Comparison of ENCODE assay signal across 10 cellular contexts in genomic region chr2:168687314-168687713, GRCh38.
DNase-seq lines count a peak whose midpoint lies in the region; ATAC-seq and TF ChIP-seq lines count a peak whose summit lies in the region.
"Had no signal": no experiment of that assay in that cellular context is flagged by ENCODE, and none has a peak within 500 bp of the region (broad histone marks: within the 10 kb centered on the region; RNA-seq: fewer than 3 reads in every experiment).

No MANE protein-coding gene starts in this region.

- peak; percentile 12 for TF ChIP-seq CTCF in cardiac muscle cell (IDR thresholded peaks at IDR 0.05; ENCODE audit: low read depth, low read length)
- TF ChIP-seq CTCF in RWPE1 (conservative IDR thresholded peaks at IDR 0.05; ENCODE audit: low read depth): peak; percentile 18; the same call in 1 of the 2 replicates
- TF ChIP-seq CTCF in thoracic aorta (IDR thresholded peaks at IDR 0.05): peak; percentile 31

- no peaks in the 10 kb centered on the region for H3K36me3 ChIP-seq in cardiac muscle cell
- H3K36me3 ChIP-seq in thoracic aorta: no peaks in the 10 kb centered on the region

- intact Hi-C loops in cardiac septum (cut with DNase I): loop anchor here (5.0 kb wide), 2 partner anchors 45 to 230 kb away; partner anchors contain the start of gene CERS6

- POLR2A ChIA-PET in RWPE1 (lab: Yijun Ruan, JAX; ENCODE audit: low non-redundant PET): no interaction called here

- no peak overlapping the region for H3K4me3 ChIP-seq in cardiac muscle cell
- H3K4me3 ChIP-seq in thoracic aorta: no peak overlapping the region

- H3K9me3 ChIP-seq in cardiac muscle cell (ENCODE audit: low read depth): no peaks in the 10 kb centered on the region
- H3K9me3 ChIP-seq in thoracic aorta: no peaks in the 10 kb centered on the region

- DNase-seq in cardiac muscle cell (ENCODE audit: low read depth in 1 of 2, low spot score in 1 of 2) (peak in 1 of 2 donors; percentile 39), cardiac septum (ENCODE audit: low spot score) (no peak), RWPE1 (ENCODE audit: low spot score) (no peak), globus pallidus (ENCODE audit: low spot score) (peak; percentile 8), thoracic aorta (ENCODE audit: low spot score) (no peak), GM19240 (ENCODE audit: insufficient read length, low spot score) (no peak), DMS114 treated with DMSO at 0.1 percent for 48 hours (lab: John Stamatoyannopoulos, UW; ENCODE audit: unreplicated experiment) (no peak)
- DNase-seq: central memory CD4-positive, alpha-beta T cell; stimulated activated naive CD8-positive, alpha-beta T cell treated with anti-CD3 and anti-CD28 coated beads, Interleukin-15, amount 100 ng/mL, for 72 hours had no signal

- ATAC-seq in thoracic aorta (ENCODE audit: insufficient number of reproducible peaks, low FRiP score, low read depth): no peak
- no peak for ATAC-seq in GM21723 (IDR thresholded peaks at IDR 0.05; ENCODE audit: unreplicated experiment)
- ATAC-seq: stimulated activated naive CD8-positive, alpha-beta T cell treated with anti-CD3 and anti-CD28 coated beads, Interleukin-15, amount 100 ng/mL, for 72 hours had no signal

- H3K27me3 ChIP-seq in cardiac muscle cell: no peaks in the 10 kb centered on the region
- H3K27me3 ChIP-seq in thoracic aorta (replicated peaks; ENCODE audit: insufficient read depth): no peaks in the 10 kb centered on the region

- CTCF ChIA-PET in RWPE1 (lab: Yijun Ruan, JAX): interaction anchor here (0.6 to 1.5 kb wide), 4 partner anchors 71 to 340 kb away, joined by 3 to 6 read pairs (median 4); no protein-coding TSS in a partner anchor

- peak overlapping the region; percentile 4 for H3K27ac ChIP-seq in cardiac muscle cell
- H3K27ac ChIP-seq in RWPE1: no peak overlapping the region
- no peak overlapping the region for H3K27ac ChIP-seq in thoracic aorta

- peaks cover 17% of the 10 kb centered on the region for H3K4me1 ChIP-seq in cardiac muscle cell (ENCODE audit: low read depth)
- no peaks in the 10 kb centered on the region for H3K4me1 ChIP-seq in thoracic aorta (ENCODE audit: control insufficient read depth in 1 of 2, low read depth in 2 of 2)
